11 cellular contexts compared by ENCODE assay signal in genomic region chr20:25281541-25281991, GRCh38. TPM values are rescaled to one million over a fixed set of nuclear protein-coding genes. Genes with fewer than 3 reads are reported as not detected.
DNase-seq lines count a peak whose midpoint lies in the region; ATAC-seq and TF ChIP-seq lines count a peak whose summit lies in the region.
"Had no signal": no experiment of that assay in that cellular context is flagged by ENCODE, and none has a peak within 500 bp of the region (broad histone marks: within the 10 kb centered on the region; RNA-seq: fewer than 3 reads in every experiment).

No MANE protein-coding gene starts in this region.

- peaks cover 74% of the 10 kb centered on the region for H3K36me3 Mint-ChIP-seq in CD8-positive, alpha-beta T cell

- no peak overlapping the region for H3K4me3 Mint-ChIP-seq in CD8-positive, alpha-beta T cell
- H3K4me3 Mint-ChIP-seq: dendritic cell treated with granulocyte-macrophage colony-stimulating factor and Interleukin-4, amounts not matched to agents 40 ng/mL and 50 ng/mL, for 4 days; natural killer cell had no signal

- H3K4me3 ChIP-seq in CD8-positive, alpha-beta T cell (ENCODE audit: low read depth, low read length), result no peak overlapping the region
- H3K4me3 ChIP-seq: vagina had no signal

- H3K27me3 Mint-ChIP-seq in CD8-positive, alpha-beta T cell (ENCODE audit: low read depth), result no peaks in the 10 kb centered on the region
- H3K27me3 Mint-ChIP-seq: dendritic cell treated with granulocyte-macrophage colony-stimulating factor and Interleukin-4, amounts not matched to agents 40 ng/mL and 50 ng/mL, for 4 days had no signal

- POLR2A ChIA-PET in CD8-positive, alpha-beta T cell (lab: Charles Lee), result no interaction called here

- peaks cover 50% of the 10 kb centered on the region for H3K36me3 ChIP-seq in CD8-positive, alpha-beta T cell (ENCODE audit: insufficient read depth, low read length)

- no peaks in the 10 kb centered on the region for H3K9me3 Mint-ChIP-seq in CD8-positive, alpha-beta T cell
- H3K9me3 Mint-ChIP-seq: dendritic cell treated with granulocyte-macrophage colony-stimulating factor and Interleukin-4, amounts not matched to agents 40 ng/mL and 50 ng/mL, for 4 days; natural killer cell had no signal

- no peak for TF ChIP-seq CTCF in CD8-positive, alpha-beta T cell (IDR thresholded peaks at IDR 0.05)
- TF ChIP-seq CTCF in omental fat pad (IDR thresholded peaks at IDR 0.05), result no peak

- DNase-seq in CD8-positive, alpha-beta T cell, result no peak
- DNase-seq in epithelial cell of prostate (ENCODE audit: low read depth, low spot score) (no peak), D341Med (ENCODE audit: low spot score) (no peak), ecto neural progenitor cell (ENCODE audit: low spot score) (no peak), omental fat pad (ENCODE audit: low spot score) (no peak), NCI-H1694 (lab: John Stamatoyannopoulos, UW) (no peak)
- DNase-seq: natural killer cell had no signal

- H3K27ac Mint-ChIP-seq in CD8-positive, alpha-beta T cell, result no peak overlapping the region
- H3K27ac Mint-ChIP-seq: dendritic cell treated with granulocyte-macrophage colony-stimulating factor and Interleukin-4, amounts not matched to agents 40 ng/mL and 50 ng/mL, for 4 days had no signal

- peak; percentile 20 for ATAC-seq in CD8-positive, alpha-beta T cell
- peak; percentile 49 for ATAC-seq in GM19468 (IDR thresholded peaks at IDR 0.05; ENCODE audit: extremely low read depth, unreplicated experiment)
- ATAC-seq in HG03521 (IDR thresholded peaks at IDR 0.05; ENCODE audit: unreplicated experiment), result peak; percentile 50
- ATAC-seq in omental fat pad (ENCODE audit: low FRiP score), result no peak

- H3K4me1 ChIP-seq in CD8-positive, alpha-beta T cell (ENCODE audit: insufficient read depth, low read length), result no peaks in the 10 kb centered on the region
- H3K4me1 ChIP-seq: vagina had no signal

- no peaks in the 10 kb centered on the region for H3K9me3 ChIP-seq in CD8-positive, alpha-beta T cell (ENCODE audit: low read length)
- H3K9me3 ChIP-seq: vagina had no signal

- no peaks in the 10 kb centered on the region for H3K27me3 ChIP-seq in CD8-positive, alpha-beta T cell (ENCODE audit: insufficient read depth, low read length)
- H3K27me3 ChIP-seq: vagina had no signal

- H3K4me1 Mint-ChIP-seq in CD8-positive, alpha-beta T cell (ENCODE audit: low read depth), result no peaks in the 10 kb centered on the region

- CTCF ChIA-PET in CD8-positive, alpha-beta T cell (lab: Charles Lee), result interaction anchor here (3.4 kb wide), 1 partner anchor 13 kb away, joined by 15 read pairs; no protein-coding TSS in a partner anchor

- H3K27ac ChIP-seq in CD8-positive, alpha-beta T cell (ENCODE audit: low read depth, low read length), result no peak overlapping the region
- H3K27ac ChIP-seq in epithelial cell of prostate, result peak overlapping the region; percentile 16
- H3K27ac ChIP-seq: vagina had no signal

- intact Hi-C loops in CD8-positive, alpha-beta T cell (cut with DNase I, micrococcal nuclease), result no loop called here

RNA-seq across cellular contexts. Expression of gene PYGB, which starts 33.7 kb away (rescaled TPM):
- total RNA-seq in CD8-positive, alpha-beta T cell, result 10 to 100 TPM; 35.2 to 39.2 TPM
- total RNA-seq in omental fat pad, result 10 to 100 TPM; 63.7 to 94.6 (median 82.4) TPM
